1 cellular context compared by ENCODE assay signal in the genomic region with DNA sequence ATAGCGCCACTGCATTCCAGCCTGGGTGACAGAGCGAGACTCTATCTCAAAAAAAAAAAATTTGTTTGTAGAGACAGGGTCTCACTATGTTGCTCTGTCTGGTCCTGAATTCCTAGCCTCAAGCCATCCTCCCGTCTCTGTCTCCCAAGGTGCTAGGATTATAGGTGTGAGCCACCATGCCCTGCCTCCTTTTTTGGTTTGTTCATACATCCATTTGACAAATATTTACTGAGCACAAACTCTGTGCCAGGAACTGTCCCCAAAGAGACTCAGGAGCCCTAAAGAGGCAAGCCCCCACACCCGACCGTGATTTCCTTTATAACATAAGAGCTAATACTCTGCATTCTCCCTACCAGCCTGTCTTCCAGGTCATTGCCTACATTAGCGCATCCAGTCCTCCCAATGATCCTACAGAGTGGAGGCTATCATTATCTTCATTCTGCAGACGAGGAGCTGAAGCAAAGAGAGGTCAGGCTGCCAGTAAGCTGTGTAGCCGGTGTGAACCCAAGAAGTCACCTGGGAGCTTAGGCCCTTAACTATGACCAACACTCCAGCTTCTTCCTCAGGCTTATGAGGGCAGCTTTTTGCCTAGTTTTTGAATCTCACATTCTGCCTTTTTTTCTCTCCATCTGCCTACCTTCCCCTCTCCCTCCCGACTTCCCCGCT.
TF ChIP-seq lines count a peak whose summit lies in the region.

No MANE protein-coding gene starts in this region.

TF ChIP-seq in HEK293, 187 proteins besides CTCF, POLR2A, EP300 and RAD21:
- TF ChIP-seq SP7 (tag by site-specific recombination; IDR thresholded peaks at IDR 0.05) (peak; percentile 41), FEZF1 (tag by site-specific recombination; IDR thresholded peaks at IDR 0.05) (no peak), ZNF548 (tag by site-specific recombination; IDR thresholded peaks at IDR 0.05) (no peak), YY1 (tag by site-specific recombination; IDR thresholded peaks at IDR 0.05) (no peak), ZXDB (tag by site-specific recombination; IDR thresholded peaks at IDR 0.05) (no peak), ZNF174 (tag by site-specific recombination; IDR thresholded peaks at IDR 0.05) (no peak), ZBTB17 (tag by site-specific recombination; IDR thresholded peaks at IDR 0.05) (0 out of 2 replicates have a peak, but pooled peaks have one; percentile 27)
- TF ChIP-seq, protein P1, sequence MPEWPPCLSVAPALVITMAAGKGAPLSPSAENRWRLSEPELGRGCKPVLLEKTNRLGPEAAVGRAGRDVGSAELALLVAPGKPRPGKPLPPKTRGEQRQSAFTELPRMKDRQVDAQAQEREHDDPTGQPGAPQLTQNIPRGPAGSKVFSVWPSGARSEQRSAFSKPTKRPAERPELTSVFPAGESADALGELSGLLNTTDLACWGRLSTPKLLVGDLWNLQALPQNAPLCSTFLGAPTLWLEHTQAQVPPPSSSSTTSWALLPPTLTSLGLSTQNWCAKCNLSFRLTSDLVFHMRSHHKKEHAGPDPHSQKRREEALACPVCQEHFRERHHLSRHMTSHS (tag by site-specific recombination; IDR thresholded peaks at IDR 0.05): no peak
- TF ChIP-seq, protein P2, sequence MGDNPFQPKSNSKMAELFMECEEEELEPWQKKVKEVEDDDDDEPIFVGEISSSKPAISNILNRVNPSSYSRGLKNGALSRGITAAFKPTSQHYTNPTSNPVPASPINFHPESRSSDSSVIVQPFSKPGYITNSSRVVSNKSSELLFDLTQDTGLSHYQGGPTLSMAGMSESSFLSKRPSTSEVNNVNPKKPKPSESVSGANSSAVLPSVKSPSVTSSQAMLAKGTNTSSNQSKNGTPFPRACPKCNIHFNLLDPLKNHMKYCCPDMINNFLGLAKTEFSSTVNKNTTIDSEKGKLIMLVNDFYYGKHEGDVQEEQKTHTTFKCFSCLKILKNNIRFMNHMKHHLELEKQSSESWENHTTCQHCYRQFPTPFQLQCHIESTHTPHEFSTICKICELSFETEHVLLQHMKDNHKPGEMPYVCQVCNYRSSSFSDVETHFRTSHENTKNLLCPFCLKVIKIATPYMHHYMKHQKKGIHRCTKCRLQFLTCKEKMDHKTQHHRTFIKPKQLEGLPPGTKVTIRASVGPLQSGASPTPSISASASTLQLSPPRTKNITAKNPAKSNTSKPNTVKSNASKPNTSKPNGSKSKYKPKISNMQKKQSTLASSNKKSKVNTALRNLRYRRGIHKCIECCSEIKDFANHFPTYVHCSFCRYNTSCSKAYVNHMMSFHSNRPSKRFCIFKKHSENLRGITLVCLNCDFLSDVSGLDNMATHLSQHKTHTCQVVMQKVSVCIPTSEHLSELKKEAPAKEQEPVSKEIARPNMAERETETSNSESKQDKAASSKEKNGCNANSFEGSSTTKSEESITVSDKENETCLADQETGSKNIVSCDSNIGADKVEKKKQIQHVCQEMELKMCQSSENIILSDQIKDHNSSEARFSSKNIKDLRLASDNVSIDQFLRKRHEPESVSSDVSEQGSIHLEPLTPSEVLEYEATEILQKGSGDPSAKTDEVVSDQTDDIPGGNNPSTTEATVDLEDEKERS (tag by site-specific recombination; IDR thresholded peaks at IDR 0.05): no peak
